Comparison of ENCODE assay signal across 25 cellular contexts in the genomic region with DNA sequence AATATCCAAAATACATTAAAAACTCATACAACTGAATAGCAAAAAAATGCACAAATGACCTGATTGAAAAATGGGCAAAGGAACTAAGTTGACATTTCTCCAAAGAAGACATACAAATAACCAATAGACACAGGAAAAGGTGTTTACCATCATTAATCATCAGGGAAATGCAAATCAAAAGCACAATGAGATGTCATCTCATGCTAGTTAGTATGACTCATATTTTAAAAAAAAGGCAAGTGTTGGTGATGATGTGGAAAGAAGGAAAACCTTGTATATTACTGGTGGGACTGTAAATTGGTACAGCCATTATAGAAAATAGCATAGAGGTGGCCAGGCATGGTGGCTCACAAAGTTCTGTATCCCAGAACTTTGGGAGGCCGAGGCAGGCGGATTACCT.
"Had no signal": no experiment of that assay in that cellular context is flagged by ENCODE, and none has a peak within 500 bp of the region (broad histone marks: within the 10 kb centered on the region; RNA-seq: fewer than 3 reads in every experiment).

No MANE protein-coding gene starts in this region.

- H3K27ac ChIP-seq: left ventricle myocardium inferior, neural progenitor cell, parathyroid adenoma, psoas muscle, right atrium auricular region, stomach, thyroid gland, VCaP had no signal

- H3K4me1 Mint-ChIP-seq: activated CD4-positive, alpha-beta memory T cell treated with anti-CD3 and anti-CD28 coated beads, Interleukin-2, amount 10 ng/mL, durations not matched to agents 7 days and 5 days; activated CD4-positive, alpha-beta T cell treated with anti-CD3 and anti-CD28 coated beads, Interleukin-2, amount 10 ng/mL, durations not matched to agents 24 days and 14 days; activated T-helper 17 cell treated with anti-CD3 and anti-CD28 coated beads, Interleukin-2, amount 50 U/mL, for 72 hours; natural killer cell; stimulated activated naive B cell treated with anti-CD40 and anti-IgM and Interleukin-4, amounts not matched to agents 10 μg/mL and 1 μg/mL and 100 μg/mL, for 72 hours had no signal

- H3K27ac Mint-ChIP-seq: activated CD4-positive, alpha-beta memory T cell treated with anti-CD3 and anti-CD28 coated beads, Interleukin-2, amount 10 ng/mL, durations not matched to agents 7 days and 5 days; activated CD4-positive, alpha-beta T cell treated with anti-CD3 and anti-CD28 coated beads, Interleukin-2, amount 10 ng/mL, durations not matched to agents 24 days and 14 days; activated T-helper 17 cell treated with anti-CD3 and anti-CD28 coated beads, Interleukin-2, amount 50 U/mL, for 72 hours; natural killer cell; neural progenitor cell; stimulated activated naive B cell treated with anti-CD40 and anti-IgM and Interleukin-4, amounts not matched to agents 10 μg/mL and 1 μg/mL and 100 μg/mL, for 72 hours had no signal

- H3K36me3 Mint-ChIP-seq: natural killer cell; neural progenitor cell; stimulated activated naive B cell treated with anti-CD40 and anti-IgM and Interleukin-4, amounts not matched to agents 10 μg/mL and 1 μg/mL and 100 μg/mL, for 72 hours had no signal

- H3K27me3 Mint-ChIP-seq: activated CD4-positive, alpha-beta memory T cell treated with anti-CD3 and anti-CD28 coated beads, Interleukin-2, amount 10 ng/mL, durations not matched to agents 7 days and 5 days; activated CD4-positive, alpha-beta T cell treated with anti-CD3 and anti-CD28 coated beads, Interleukin-2, amount 10 ng/mL, durations not matched to agents 24 days and 14 days; activated T-helper 17 cell treated with anti-CD3 and anti-CD28 coated beads, Interleukin-2, amount 50 U/mL, for 72 hours had no signal

- H3K9me3 Mint-ChIP-seq: activated CD4-positive, alpha-beta T cell treated with anti-CD3 and anti-CD28 coated beads, Interleukin-2, amount 10 ng/mL, durations not matched to agents 24 days and 14 days; activated T-helper 17 cell treated with anti-CD3 and anti-CD28 coated beads, Interleukin-2, amount 50 U/mL, for 72 hours had no signal

- H3K4me3 Mint-ChIP-seq: activated CD4-positive, alpha-beta memory T cell treated with anti-CD3 and anti-CD28 coated beads, Interleukin-2, amount 10 ng/mL, durations not matched to agents 7 days and 5 days; activated CD4-positive, alpha-beta T cell treated with anti-CD3 and anti-CD28 coated beads, Interleukin-2, amount 10 ng/mL, durations not matched to agents 24 days and 14 days; activated T-cell treated with anti-CD3 and anti-CD28 coated beads, Interleukin-2, amount 50 U/mL, for 4 hours; activated T-helper 17 cell treated with anti-CD3 and anti-CD28 coated beads, Interleukin-2, amount 50 U/mL, for 72 hours; natural killer cell; neural progenitor cell; stimulated activated naive B cell treated with anti-CD40 and anti-IgM and Interleukin-4, amounts not matched to agents 10 μg/mL and 1 μg/mL and 100 μg/mL, for 72 hours had no signal

- DNase-seq: activated CD4-positive, alpha-beta memory T cell treated with anti-CD3 and anti-CD28 coated beads, Interleukin-2, amount 10 ng/mL, durations not matched to agents 7 days and 5 days; activated CD4-positive, alpha-beta T cell treated with anti-CD3 and anti-CD28 coated beads, Interleukin-2, amount 10 ng/mL, durations not matched to agents 24 days and 14 days; activated gamma-delta T cell treated with Interleukin-2 at 50 U/mL for 16 hours; activated naive CD4-positive, alpha-beta T cell treated with anti-CD3 and anti-CD28 coated beads, Interleukin-2, amount 50 U/mL, for 16 hours; activated T-cell treated with anti-CD3 and anti-CD28 coated beads, Interleukin-2, amount 50 U/mL, for 4 hours; amygdala; central memory CD4-positive, alpha-beta T cell; dermis blood vessel endothelial cell; effector CD8-positive, alpha-beta T cell; foreskin fibroblast; left ventricle myocardium inferior; mesendoderm; natural killer cell; occipital lobe; psoas muscle; stimulated activated CD4-positive, alpha-beta T cell treated with anti-CD3 and anti-CD28 coated beads, Interleukin-1b, Interleukin-23, amount 100 ng/mL, for 48 hours; stimulated activated naive B cell treated with anti-CD40 and anti-IgM and Interleukin-4, amounts not matched to agents 10 μg/mL and 1 μg/mL and 100 μg/mL, for 72 hours; stomach; thyroid gland had no signal

- ATAC-seq: activated CD4-positive, CD25-positive, alpha-beta regulatory T cell treated with anti-CD3 and anti-CD28 coated beads, Interleukin-2, amount 50 U/mL, for 24 hours; activated T-cell treated with anti-CD3 and anti-CD28 coated beads, Interleukin-2, amount 50 U/mL, for 4 hours; activated T-helper 17 cell treated with anti-CD3 and anti-CD28 coated beads, Interleukin-2, amount 50 U/mL, for 72 hours; natural killer cell; psoas muscle; stimulated activated naive B cell treated with anti-CD40 and anti-IgM and Interleukin-4, amounts not matched to agents 10 μg/mL and 1 μg/mL and 100 μg/mL, for 72 hours had no signal
